ENCODE assay signal across 8 cellular contexts in genomic region chr3:50245251-50245745, GRCh38. TPM values are rescaled to one million over a fixed set of nuclear protein-coding genes. Genes with fewer than 3 reads are reported as not detected.
A peak's percentile ranks its signal among the peaks of the same experiment; 100 is the strongest.
DNase-seq lines count a peak whose midpoint lies in the region; ATAC-seq and TF ChIP-seq lines count a peak whose summit lies in the region.

No MANE protein-coding gene starts in this region.

- peak overlapping the region; percentile 85; the same call in 1 of the 2 replicates for H4K91ac ChIP-seq in IMR-90 (ENCODE audit: insufficient read depth, low read depth, low read length)

- CTCF ChIA-PET in IMR-90 (lab: Yijun Ruan, JAX), result interaction anchor here (0.7 kb wide), 1 partner anchor 9 kb away, joined by 3 read pairs; no protein-coding TSS in a partner anchor
- CTCF ChIA-PET in activated CD8-positive, alpha-beta T cell treated with anti-CD3 and anti-CD28 coated beads for 36 hours (lab: Charles Lee), result interaction anchor here (1.2 to 8.0 kb wide), 2 partner anchors 14 to 15 kb away, joined by 3 to 239 read pairs; partner anchors contain the start of gene GNAI2

- peak overlapping the region; percentile 73 for H2BK5ac ChIP-seq in IMR-90 (ENCODE audit: low read depth, low read length, poor library complexity, severe bottlenecking)

- H3K4me3 ChIP-seq in IMR-90 (ENCODE audit: insufficient read depth, low read depth, low read length) (no peak overlapping the region), iPS-18a (ENCODE audit: low read length) (peak overlapping the region; percentile 25)

- no peak overlapping the region for H3K18ac ChIP-seq in IMR-90 (ENCODE audit: low read depth, low read length)

- intact Hi-C loops in IMR-90 (cut with micrococcal nuclease), result no loop called here
- intact Hi-C loops in activated CD8-positive, alpha-beta T cell treated with anti-CD3 and anti-CD28 coated beads for 36 hours (cut with micrococcal nuclease), result no loop called here

- H3K23ac ChIP-seq in IMR-90 (ENCODE audit: low read depth, low read length), result 0 out of 2 replicates have a peak overlapping the region, but pooled peaks have one; percentile 48

- peaks cover 14% of the 10 kb centered on the region; the same call in 1 of the 2 replicates for H3K9me1 ChIP-seq in IMR-90 (ENCODE audit: insufficient read depth, low read length)

- peak overlapping the region; percentile 86 for H2AFZ ChIP-seq in IMR-90 (replicated peaks; ENCODE audit: low read length, poor library complexity)

- H2AK5ac ChIP-seq in IMR-90 (ENCODE audit: low read depth, low read length), result peak overlapping the region; percentile 98

- H3K9me3 Mint-ChIP-seq in activated CD8-positive, alpha-beta T cell treated with anti-CD3 and anti-CD28 coated beads for 36 hours, result no peaks in the 10 kb centered on the region
- no peaks in the 10 kb centered on the region for H3K9me3 Mint-ChIP-seq in stimulated activated effector memory CD8-positive, alpha-beta T cell treated with anti-CD3 and anti-CD28 coated beads, Interleukin-12 subunit alpha, Interleukin-12 subunit beta, amount 100 ng/mL, for 72 hours

- H3K4me2 ChIP-seq in IMR-90 (ENCODE audit: low read depth, low read length), result peak overlapping the region; percentile 72; the same call in 1 of the 2 replicates

- H3K79me1 ChIP-seq in IMR-90 (ENCODE audit: low read depth in 1 of 2, low read length in 2 of 2), result peaks cover 9 to 82% of the 10 kb centered on the region in 2 experiments; a peak in 3 of 4 replicates

- peak overlapping the region; percentile 80 for H3K14ac ChIP-seq in IMR-90 (replicated peaks; ENCODE audit: low read depth, low read length)

- H3K36me3 Mint-ChIP-seq in activated CD8-positive, alpha-beta T cell treated with anti-CD3 and anti-CD28 coated beads for 36 hours (ENCODE audit: low read depth), result peaks cover 19% of the 10 kb centered on the region
- peaks cover 86% of the 10 kb centered on the region for H3K36me3 Mint-ChIP-seq in stimulated activated effector memory CD8-positive, alpha-beta T cell treated with anti-CD3 and anti-CD28 coated beads, Interleukin-12 subunit alpha, Interleukin-12 subunit beta, amount 100 ng/mL, for 72 hours

- H2BK120ac ChIP-seq in IMR-90 (ENCODE audit: low read depth, low read length), result peak overlapping the region; percentile 17; the same call in 1 of the 2 replicates

- peaks cover 67% of the 10 kb centered on the region for H3K4me1 ChIP-seq in IMR-90 (ENCODE audit: control insufficient read depth, insufficient read depth, low read length)
- peaks cover 45% of the 10 kb centered on the region for H3K4me1 ChIP-seq in iPS-18a (ENCODE audit: control insufficient read depth, low read depth, low read length)

- H4K8ac ChIP-seq in IMR-90 (ENCODE audit: low read depth in 2 of 2, low read length in 2 of 2), result peak overlapping the region; percentile 90 to 98; a peak in 2 of 4 replicates

- H3K27me3 ChIP-seq in IMR-90 (ENCODE audit: control insufficient read depth, insufficient read depth, low read length), result no peaks in the 10 kb centered on the region
- H3K27me3 ChIP-seq in iPS-18a (ENCODE audit: control insufficient read depth, insufficient read depth, low read length), result no peaks in the 10 kb centered on the region

- H3K36me3 ChIP-seq in IMR-90 (ENCODE audit: control insufficient read depth, insufficient read depth, low read length) (peaks cover 21% of the 10 kb centered on the region), iPS-18a (ENCODE audit: control insufficient read depth, low read depth, low read length) (peaks cover 3% of the 10 kb centered on the region)

- H2AK9ac ChIP-seq in IMR-90 (replicated peaks; ENCODE audit: low read depth, low read length, poor library complexity), result peak overlapping the region; percentile 98

- peaks cover 85% of the 10 kb centered on the region for H4K20me1 ChIP-seq in IMR-90 (ENCODE audit: insufficient read depth, low read length)

- H4K5ac ChIP-seq in IMR-90 (ENCODE audit: low read depth, low read length), result peak overlapping the region; percentile 22; the same call in 1 of the 2 replicates

- POLR2A ChIA-PET in IMR-90 (lab: Charles Lee; ENCODE audit: unreplicated experiment), result no interaction called here
- POLR2A ChIA-PET in activated CD8-positive, alpha-beta T cell treated with anti-CD3 and anti-CD28 coated beads for 36 hours (lab: Charles Lee), result interaction anchor here (0.6 to 2.4 kb wide), 2 partner anchors 17 to 71 kb away, joined by 3 to 11 read pairs; no protein-coding TSS in a partner anchor

- H3K9me3 ChIP-seq in IMR-90 (ENCODE audit: control insufficient read depth, insufficient read depth, low read length), result no peaks in the 10 kb centered on the region
- no peaks in the 10 kb centered on the region for H3K9me3 ChIP-seq in iPS-18a (ENCODE audit: control insufficient read depth, low read depth, low read length)

- H3K9ac ChIP-seq in IMR-90 (ENCODE audit: low read depth, low read length), result peak overlapping the region; percentile 61
- H3K9ac ChIP-seq in iPS-18a (ENCODE audit: low read length), result peak overlapping the region; percentile 53

- H3K27me3 Mint-ChIP-seq in activated CD8-positive, alpha-beta T cell treated with anti-CD3 and anti-CD28 coated beads for 36 hours, result no peaks in the 10 kb centered on the region

- H3K27ac Mint-ChIP-seq in activated CD8-positive, alpha-beta T cell treated with anti-CD3 and anti-CD28 coated beads for 36 hours, result peak overlapping the region; percentile 95
- peak overlapping the region; percentile 94 for H3K27ac Mint-ChIP-seq in stimulated activated effector memory CD8-positive, alpha-beta T cell treated with anti-CD3 and anti-CD28 coated beads, Interleukin-12 subunit alpha, Interleukin-12 subunit beta, amount 100 ng/mL, for 72 hours

- TF ChIP-seq POLR2A in IMR-90 (IDR thresholded peaks at IDR 0.05; ENCODE audit: low read depth, low read length), result no peak

- H2BK15ac ChIP-seq in IMR-90 (ENCODE audit: low read depth, low read length), result peak overlapping the region; percentile 14; the same call in 1 of the 3 replicates

- peak overlapping the region; percentile 91 for H3K4ac ChIP-seq in IMR-90 (ENCODE audit: low read depth, low read length)

- ATAC-seq in IMR-90 (ENCODE audit: low read depth), result no peak
- no peak for ATAC-seq in activated CD8-positive, alpha-beta T cell treated with anti-CD3 and anti-CD28 coated beads for 36 hours
- ATAC-seq in stimulated activated effector memory CD8-positive, alpha-beta T cell treated with anti-CD3 and anti-CD28 coated beads, Interleukin-12 subunit alpha, Interleukin-12 subunit beta, amount 100 ng/mL, for 72 hours, result no peak
- ATAC-seq in GM21737 (IDR thresholded peaks at IDR 0.05; ENCODE audit: unreplicated experiment), result no peak

- BruUV-seq in IMR-90 (replicated peaks; lab: Mats Ljungman, UMichigan), result no TSS peak

- TF ChIP-seq CTCF in IMR-90 (conservative IDR thresholded peaks at IDR 0.05; ENCODE audit: low read depth, low read length), result no peak
- TF ChIP-seq CTCF in activated CD8-positive, alpha-beta T cell treated with anti-CD3 and anti-CD28 coated beads for 36 hours (IDR thresholded peaks at IDR 0.05), result no peak

- H2BK20ac ChIP-seq in IMR-90 (ENCODE audit: low read depth, low read length), result no peak overlapping the region; the same call in 1 of the 2 replicates

- WGBS in IMR-90 (ENCODE audit: extremely low coverage in 2 of 2, insufficient read length in 1 of 2), 2 experiments, result 72% methylated on average over 10 of the region's 16 CpGs; no CpG with 5 or more reads in 1 of the 2 experiments

- H3K56ac ChIP-seq in IMR-90 (ENCODE audit: extremely low read depth, insufficient read depth, low read length), result 0 out of 2 replicates have a peak overlapping the region, but pooled peaks have one; percentile 65

- H3K4me3 Mint-ChIP-seq in activated CD8-positive, alpha-beta T cell treated with anti-CD3 and anti-CD28 coated beads for 36 hours, result peak overlapping the region; percentile 70
- H3K4me3 Mint-ChIP-seq in stimulated activated effector memory CD8-positive, alpha-beta T cell treated with anti-CD3 and anti-CD28 coated beads, Interleukin-12 subunit alpha, Interleukin-12 subunit beta, amount 100 ng/mL, for 72 hours, result peak overlapping the region; percentile 76

- DNase-seq in IMR-90 (no peak), NOMO-1 treated with dmso at 0.1 percent for 144 hours (lab: John Stamatoyannopoulos, UW; ENCODE audit: unreplicated experiment) (no peak), HuH-7 (ENCODE audit: low spot score) (no peak)
- no peak for DNase-seq in activated CD8-positive, alpha-beta T cell treated with anti-CD3 and anti-CD28 coated beads for 36 hours
- DNase-seq in stimulated activated effector memory CD8-positive, alpha-beta T cell treated with anti-CD3 and anti-CD28 coated beads, Interleukin-12 subunit alpha, Interleukin-12 subunit beta, amount 100 ng/mL, for 72 hours (ENCODE audit: low spot score in 2 of 2), result no peak
- DNase-seq in activated CD4-positive, CD25-positive, alpha-beta regulatory T cell treated with anti-CD3 and anti-CD28 coated beads, Interleukin-2, amount 50 U/mL, for 72 hours, result no peak

- dilution Hi-C loops in IMR-90 (cut with HindIII; ENCODE audit: low sequenced_read_pairs, unreplicated experiment), result no loop called here

- in situ Hi-C loops in IMR-90 (cut with MboI; ENCODE audit: low sequenced_read_pairs), result no loop called here

- no peak for TF ChIP-seq RAD21 in IMR-90 (IDR thresholded peaks at IDR 0.05; ENCODE audit: low read length)

- peaks cover 73% of the 10 kb centered on the region for H3K4me1 Mint-ChIP-seq in activated CD8-positive, alpha-beta T cell treated with anti-CD3 and anti-CD28 coated beads for 36 hours (ENCODE audit: low read depth)
- H3K4me1 Mint-ChIP-seq in stimulated activated effector memory CD8-positive, alpha-beta T cell treated with anti-CD3 and anti-CD28 coated beads, Interleukin-12 subunit alpha, Interleukin-12 subunit beta, amount 100 ng/mL, for 72 hours, result peaks cover 87% of the 10 kb centered on the region

- H3K27ac ChIP-seq in IMR-90 (ENCODE audit: insufficient read depth, low read length) (peak overlapping the region; percentile 86), iPS-18a (ENCODE audit: low read length) (peak overlapping the region; percentile 60)

RNA-seq across cellular contexts. Expression of gene GNAI2, which starts 9.3 kb away (rescaled TPM):
- total RNA-seq in IMR-90 (2012; rRNA removed), result 816 and 867 TPM in 2 replicates
- 1,079 and 1,150 TPM in 2 replicates for polyA plus RNA-seq in IMR-90 (2012; rRNA removed)
- polyA plus RNA-seq in IMR-90 (2012; cell fraction: cytosol; rRNA removed), result 411 and 787 TPM in 2 replicates
- polyA plus RNA-seq in IMR-90 (2012; cell fraction: nucleus; rRNA removed; ENCODE audit: low replicate concordance), result 281 and 349 TPM in 2 replicates
- total RNA-seq in activated CD8-positive, alpha-beta T cell treated with anti-CD3 and anti-CD28 coated beads for 36 hours, result 100 to 1,000 TPM; 238 to 242 TPM

RNA-seq across cellular contexts. Expression of gene SEMA3B, which starts 23.6 kb away (rescaled TPM):
- 3.9 and 4.3 TPM in 2 replicates for total RNA-seq in IMR-90 (2012; rRNA removed)
- 29.3 and 34.3 TPM in 2 replicates for polyA plus RNA-seq in IMR-90 (2012; rRNA removed)
- 22.0 and 34.4 TPM in 2 replicates for polyA plus RNA-seq in IMR-90 (2012; cell fraction: cytosol; rRNA removed)
- polyA plus RNA-seq in IMR-90 (2012; cell fraction: nucleus; rRNA removed; ENCODE audit: low replicate concordance), result 153 and 393 TPM in 2 replicates
- 1 to 10 TPM; 1.6 to 2.3 TPM for total RNA-seq in activated CD8-positive, alpha-beta T cell treated with anti-CD3 and anti-CD28 coated beads for 36 hours

RNA-seq across cellular contexts. Expression of gene LSMEM2, which starts 33.6 kb away (rescaled TPM):
- under 0.01 TPM in 2 replicates for total RNA-seq in IMR-90 (2012; rRNA removed)
- not detected in 2 replicates for polyA plus RNA-seq in IMR-90 (2012; rRNA removed)
- polyA plus RNA-seq in IMR-90 (2012; cell fraction: cytosol; rRNA removed), result not detected in 2 replicates
- polyA plus RNA-seq in IMR-90 (2012; cell fraction: nucleus; rRNA removed; ENCODE audit: low replicate concordance), result 0.37 and 0.52 TPM in 2 replicates
- total RNA-seq in activated CD8-positive, alpha-beta T cell treated with anti-CD3 and anti-CD28 coated beads for 36 hours, result not detected

RNA-seq across cellular contexts. Expression of gene SLC38A3, which starts 40.2 kb away (rescaled TPM):
- 0.36 TPM in 1 of 2 replicates, not detected in the other for total RNA-seq in IMR-90 (2012; rRNA removed)
- polyA plus RNA-seq in IMR-90 (2012; rRNA removed), result 0.12 and 0.36 TPM in 2 replicates
- 0.04 and 0.15 TPM in 2 replicates for polyA plus RNA-seq in IMR-90 (2012; cell fraction: cytosol; rRNA removed)
- 0.37 and 0.78 TPM in 2 replicates for polyA plus RNA-seq in IMR-90 (2012; cell fraction: nucleus; rRNA removed; ENCODE audit: low replicate concordance)
- under 1 TPM in 1 of 2 experiments, not detected in 1; 0.22 TPM for total RNA-seq in activated CD8-positive, alpha-beta T cell treated with anti-CD3 and anti-CD28 coated beads for 36 hours

RNA-seq across cellular contexts. Expression of gene IFRD2, which starts 46.9 kb away (rescaled TPM):
- total RNA-seq in IMR-90 (2012; rRNA removed), result 48.6 and 52.7 TPM in 2 replicates
- 79.1 and 85.2 TPM in 2 replicates for polyA plus RNA-seq in IMR-90 (2012; rRNA removed)
- 68.9 and 69.3 TPM in 2 replicates for polyA plus RNA-seq in IMR-90 (2012; cell fraction: cytosol; rRNA removed)
- polyA plus RNA-seq in IMR-90 (2012; cell fraction: nucleus; rRNA removed; ENCODE audit: low replicate concordance), result 164 and 342 TPM in 2 replicates
- 100 to 1,000 TPM; 132 to 133 TPM for total RNA-seq in activated CD8-positive, alpha-beta T cell treated with anti-CD3 and anti-CD28 coated beads for 36 hours
